8 cellular contexts compared by ENCODE assay signal in genomic region chrX:154762529-154763296, GRCh38. TPM values are rescaled to one million over a fixed set of nuclear protein-coding genes. Genes with fewer than 3 reads are reported as not detected.
A peak's percentile ranks its signal among the peaks of the same experiment; 100 is the strongest.
DNase-seq lines count a peak whose midpoint lies in the region; ATAC-seq and TF ChIP-seq lines count a peak whose summit lies in the region.

Gene DKC1 (plus strand): TSS chrX:154762864. CDS start chrX:154762966, 102 bp downstream.

- no peaks in the 10 kb centered on the region for H3K27me3 ChIP-seq in liver (ENCODE audit: control insufficient read depth in 4 of 4, insufficient read depth in 4 of 4, low read length in 3 of 4)

- H3K4me3 ChIP-seq in liver (ENCODE audit: low read depth in 1 of 3, low read length in 3 of 3) = peak within 1 kb of the TSS; percentile 81 to 93 (median 83)

- H3K27ac ChIP-seq in C4-2B (peak within 1 kb of the TSS; percentile 87), liver (ENCODE audit: low read depth in 1 of 2, low read length in 2 of 2) (peak within 1 kb of the TSS; percentile 67 to 75)

- peak; percentile 83 for ATAC-seq in GM19351 (IDR thresholded peaks at IDR 0.05; ENCODE audit: unreplicated experiment)
- peak; percentile 83 for ATAC-seq in HG03521 (IDR thresholded peaks at IDR 0.05; ENCODE audit: unreplicated experiment)

- WGBS in liver = 1% methylated on average over 85 of the region's 85 CpGs

- no peaks in the 10 kb centered on the region for H3K9me3 ChIP-seq in liver (ENCODE audit: control insufficient read depth in 4 of 4, low read length in 3 of 4)

- peaks cover 3 to 19% (median 14%) of the 10 kb centered on the region in 4 donors for H3K36me3 ChIP-seq in liver (ENCODE audit: control insufficient read depth in 4 of 4, insufficient read depth in 3 of 4, low read depth in 1 of 4, low read length in 3 of 4)

- H3K9ac ChIP-seq in liver (ENCODE audit: low read depth in 1 of 2, low read length in 2 of 2) = peak within 1 kb of the TSS; percentile 33 to 47

- H3K4me1 ChIP-seq in liver (ENCODE audit: control insufficient read depth in 4 of 4, insufficient read depth in 4 of 4, low read length in 3 of 4) = peaks cover 0 to 11% (median 5%) of the 10 kb centered on the region in 4 donors

- peak in 1 of 2 donors; percentile 29 for TF ChIP-seq RAD21 in liver (IDR thresholded peaks at IDR 0.05)

- DNase-seq in NCI-H748 (lab: John Stamatoyannopoulos, UW; ENCODE audit: unreplicated experiment) = peak; percentile 98
- peak; percentile 77 to 90 for DNase-seq in activated CD4-positive, alpha-beta T cell treated with anti-CD3 and anti-CD28 coated beads, Interleukin-2, amount 50 U/mL, for 24 hours (ENCODE audit: low read depth in 1 of 2, low spot score in 1 of 2)
- DNase-seq in dermis blood vessel endothelial cell = peak; percentile 96
- DNase-seq in stimulated activated CD4-positive, alpha-beta T cell treated with anti-CD3 and anti-CD28 coated beads, Interleukin-4, amount 100 ng/mL, for 24 hours = peak; percentile 93

- TF ChIP-seq CTCF in C4-2B (conservative IDR thresholded peaks at IDR 0.05) = no peak
- no peak for TF ChIP-seq CTCF in liver (IDR thresholded peaks at IDR 0.05; ENCODE audit: low read depth, low read length, missing input control)

TF ChIP-seq in liver, 16 proteins besides CTCF, POLR2A, EP300 and RAD21:
- TF ChIP-seq TAF1 (conservative IDR thresholded peaks at IDR 0.05) = no peak
- TF ChIP-seq EGR1 (IDR thresholded peaks at IDR 0.05; ENCODE audit: low read depth in 2 of 2) = peak in 1 of 2 donors; percentile 19
- peak; percentile 17 for TF ChIP-seq REST (IDR thresholded peaks at IDR 0.05)
- TF ChIP-seq HNF4A (conservative IDR thresholded peaks at IDR 0.05) = no peak
- peak; percentile 42 for TF ChIP-seq SP1 (IDR thresholded peaks at IDR 0.05)
- no peak for TF ChIP-seq HNF4G (IDR thresholded peaks at IDR 0.05)
- no peak for TF ChIP-seq YY1 (IDR thresholded peaks at IDR 0.05)
- peak in 1 of 2 donors; percentile 29 for TF ChIP-seq GABPA (IDR thresholded peaks at IDR 0.05 in 1 of 2, conservative IDR thresholded peaks at IDR 0.05 in 1 of 2)
- TF ChIP-seq JUND (IDR thresholded peaks at IDR 0.05) = no peak
- no peak for TF ChIP-seq NR2F2 (IDR thresholded peaks at IDR 0.05)
- TF ChIP-seq FOXA2 (IDR thresholded peaks at IDR 0.05) = no peak
- no peak for TF ChIP-seq RXRA (IDR thresholded peaks at IDR 0.05)
- TF ChIP-seq MAX (IDR thresholded peaks at IDR 0.05) = peak; percentile 8
- TF ChIP-seq ZBTB33 (IDR thresholded peaks at IDR 0.05) = no peak
- TF ChIP-seq ATF3 (IDR thresholded peaks at IDR 0.05) = no peak
- TF ChIP-seq FOXA1 (IDR thresholded peaks at IDR 0.05) = peak; percentile 14

RNA-seq across cellular contexts. Expression of gene DKC1, which starts in this region (rescaled TPM):
- total RNA-seq in dermis blood vessel endothelial cell (45.6 and 71.2 TPM in 2 replicates), liver (10 to 100 TPM; 18.7 to 21.9 TPM)
- polyA plus RNA-seq in liver = 10 to 100 TPM; 14.0 to 14.3 TPM

Comparison
In these comparisons a context has a peak if more than half of its experiments do, and no peak if none do; other contexts are left out.
1. Peak in every context shown above with its lines: DNase-seq, ATAC-seq, H3K4me3 ChIP-seq and H3K27ac ChIP-seq.